Comparison of ENCODE assay signal across 27 cellular contexts in the genomic region with DNA sequence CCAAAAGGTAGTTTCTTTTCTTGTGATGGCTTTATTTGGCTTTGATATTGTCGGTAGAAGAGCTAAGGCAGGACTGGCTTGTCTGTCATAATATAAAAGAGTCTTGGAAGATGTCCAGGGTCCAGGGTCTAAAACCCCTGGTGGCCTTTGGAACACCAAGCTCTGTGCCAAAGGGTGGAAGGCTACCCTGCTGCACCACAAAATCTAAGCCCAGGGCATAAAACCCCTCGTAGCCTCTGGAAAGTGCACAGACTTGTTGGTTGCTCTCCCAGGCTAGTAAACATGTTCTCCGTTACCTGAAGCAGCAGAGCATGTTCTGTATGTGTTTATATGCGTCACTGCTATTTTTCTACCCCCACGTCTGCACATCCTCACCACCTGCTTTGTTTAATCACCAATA.
"Had no signal": no experiment of that assay in that cellular context is flagged by ENCODE, and none has a peak within 500 bp of the region (broad histone marks: within the 10 kb centered on the region; RNA-seq: fewer than 3 reads in every experiment).

No MANE protein-coding gene starts in this region.

- H3K27ac Mint-ChIP-seq: naive thymus-derived CD4-positive, alpha-beta T cell; nephron; neural progenitor cell; progenitor cell of endocrine pancreas; stimulated activated effector memory CD8-positive, alpha-beta T cell treated with anti-CD3 and anti-CD28 coated beads, Interleukin-12 subunit alpha, Interleukin-12 subunit beta, amount 100 ng/mL, for 72 hours; stimulated activated naive B cell treated with anti-CD40 and anti-IgM and Interleukin-4, amounts not matched to agents 10 μg/mL and 1 μg/mL and 100 μg/mL, for 72 hours; stimulated activated naive CD8-positive, alpha-beta T cell treated with anti-CD3 and anti-CD28 coated beads, Interleukin-15, Interleukin-2, amounts not matched to agents 100 ng/mL and 50 ng/mL, for 24 hours had no signal

- H3K27ac ChIP-seq: neural progenitor cell, ovary, parathyroid adenoma, psoas muscle, skin epidermis, stomach, thoracic aorta, thyroid gland, tibial nerve, upper lobe of left lung, vagina had no signal

- H3K4me3 Mint-ChIP-seq: naive thymus-derived CD4-positive, alpha-beta T cell; nephron; neural progenitor cell; stimulated activated effector memory CD8-positive, alpha-beta T cell treated with anti-CD3 and anti-CD28 coated beads, Interleukin-12 subunit alpha, Interleukin-12 subunit beta, amount 100 ng/mL, for 72 hours; stimulated activated naive B cell treated with anti-CD40 and anti-IgM and Interleukin-4, amounts not matched to agents 10 μg/mL and 1 μg/mL and 100 μg/mL, for 72 hours; stimulated activated naive CD8-positive, alpha-beta T cell treated with anti-CD3 and anti-CD28 coated beads, Interleukin-15, Interleukin-2, amounts not matched to agents 100 ng/mL and 50 ng/mL, for 24 hours had no signal

- H3K4me1 ChIP-seq: neural progenitor cell, parathyroid adenoma, psoas muscle, stomach, tibial nerve, vagina had no signal

- H3K4me1 Mint-ChIP-seq: nephron; neural progenitor cell; stimulated activated naive B cell treated with anti-CD40 and anti-IgM and Interleukin-4, amounts not matched to agents 10 μg/mL and 1 μg/mL and 100 μg/mL, for 72 hours had no signal

- H3K27me3 ChIP-seq: neural progenitor cell, ovary, stomach, thyroid gland, tibial nerve, upper lobe of left lung, vagina had no signal

- ATAC-seq: naive thymus-derived CD4-positive, alpha-beta T cell; psoas muscle; right cardiac atrium; sciatic nerve; stimulated activated effector memory CD8-positive, alpha-beta T cell treated with anti-CD3 and anti-CD28 coated beads, Interleukin-12 subunit alpha, Interleukin-12 subunit beta, amount 100 ng/mL, for 72 hours; stimulated activated naive B cell treated with anti-CD40 and anti-IgM and Interleukin-4, amounts not matched to agents 10 μg/mL and 1 μg/mL and 100 μg/mL, for 72 hours had no signal

- H3K36me3 Mint-ChIP-seq: neural progenitor cell had no signal

- FAIRE-seq: urothelium cell line had no signal

- H3K9me3 Mint-ChIP-seq: stimulated activated effector memory CD8-positive, alpha-beta T cell treated with anti-CD3 and anti-CD28 coated beads, Interleukin-12 subunit alpha, Interleukin-12 subunit beta, amount 100 ng/mL, for 72 hours had no signal

- DNase-seq: naive thymus-derived CD4-positive, alpha-beta T cell; occipital lobe; ovary; psoas muscle; right cardiac atrium; stimulated activated CD4-positive, alpha-beta T cell treated with anti-CD3 and anti-CD28 coated beads, Interleukin-15, amount 100 ng/mL, for 24 hours; stimulated activated CD4-positive, alpha-beta T cell treated with anti-CD3 and anti-CD28 coated beads, Interleukin-2, amount 100 ng/mL, for 24 hours; stimulated activated CD4-positive, alpha-beta T cell treated with anti-CD3 and anti-CD28 coated beads, Interleukin-2, amount 100 ng/mL, for 48 hours; stimulated activated CD4-positive, alpha-beta T cell treated with anti-CD3 and anti-CD28 coated beads, Interleukin-4, amount 100 ng/mL, for 24 hours; stimulated activated naive B cell treated with anti-CD40 and anti-IgM and Interleukin-4, amounts not matched to agents 10 μg/mL and 1 μg/mL and 100 μg/mL, for 72 hours; stimulated activated naive CD4-positive, alpha-beta T cell treated with Interleukin-2 at 50 U/mL for 16 hours; stomach; thyroid gland; trophoblast cell; upper lobe of left lung had no signal

- H3K9me3 ChIP-seq: ovary, thoracic aorta, thyroid gland, upper lobe of left lung, vagina had no signal

- H3K27me3 Mint-ChIP-seq: naive thymus-derived CD4-positive, alpha-beta T cell; progenitor cell of endocrine pancreas; stimulated activated naive B cell treated with anti-CD40 and anti-IgM and Interleukin-4, amounts not matched to agents 10 μg/mL and 1 μg/mL and 100 μg/mL, for 72 hours; stimulated activated naive CD8-positive, alpha-beta T cell treated with anti-CD3 and anti-CD28 coated beads, Interleukin-15, Interleukin-2, amounts not matched to agents 100 ng/mL and 50 ng/mL, for 24 hours had no signal

- H3K4me3 ChIP-seq: neural progenitor cell, ovary, psoas muscle, skin epidermis, stomach, thoracic aorta, thyroid gland, tibial nerve, upper lobe of left lung, vagina had no signal

- H3K36me3 ChIP-seq: ovary, thyroid gland had no signal
